Comparison of ENCODE assay signal across 11 cellular contexts in genomic region chr11:74487875-74488274, GRCh38. TPM values are rescaled to one million over a fixed set of nuclear protein-coding genes. Genes with fewer than 3 reads are reported as not detected.
A peak's percentile ranks its signal among the peaks of the same experiment; 100 is the strongest.
DNase-seq lines count a peak whose midpoint lies in the region; ATAC-seq, FAIRE-seq and TF ChIP-seq lines count a peak whose summit lies in the region.
"Had no signal": no experiment of that assay in that cellular context is flagged by ENCODE, and none has a peak within 500 bp of the region (broad histone marks: within the 10 kb centered on the region; RNA-seq: fewer than 3 reads in every experiment).

No MANE protein-coding gene starts in this region.

- no peaks in the 10 kb centered on the region for H4K20me1 ChIP-seq in keratinocyte (ENCODE audit: control insufficient read depth, extremely low read depth, insufficient read depth, low read length)

- H3K9me3 ChIP-seq in Panc1 (ENCODE audit: control insufficient read depth, insufficient read depth, low read depth, low read length), result no peaks in the 10 kb centered on the region
- H3K9me3 ChIP-seq in keratinocyte (ENCODE audit: control insufficient read depth, low read depth, low read length), result no peaks in the 10 kb centered on the region
- H3K9me3 ChIP-seq: spleen had no signal

- H3K9ac ChIP-seq in keratinocyte (ENCODE audit: control insufficient read depth, extremely low read depth, insufficient read depth, low read length), result no peak overlapping the region

- FAIRE-seq in keratinocyte (lab: Jason Lieb, UNC), result no peak
- FAIRE-seq: colon had no signal

- intact Hi-C loops in Panc1 (cut with micrococcal nuclease; ENCODE audit: unreplicated experiment), result no loop called here

- no peaks in the 10 kb centered on the region for H3K79me2 ChIP-seq in keratinocyte (ENCODE audit: control insufficient read depth, insufficient read depth, low read length)

- ATAC-seq in Panc1 (no peak), GM21447 (IDR thresholded peaks at IDR 0.05; ENCODE audit: unreplicated experiment) (no peak)
- ATAC-seq in stimulated activated naive CD8-positive, alpha-beta T cell treated with anti-CD3 and anti-CD28 coated beads, Interleukin-15, Interleukin-2, amounts not matched to agents 100 U/mL and 50 U/mL, for 24 hours, result no peak
- ATAC-seq: stimulated activated memory B cell treated with anti-CD40 and anti-IgM and Interleukin-4, amounts not matched to agents 10 μg/mL and 1 μg/mL and 100 μg/mL, for 72 hours had no signal

- BruUV-seq in Panc1 (replicated peaks; lab: Mats Ljungman, UMichigan), result no TSS peak

- DNase-seq in AG09309 (ENCODE audit: low read depth) (no peak), Panc1 (ENCODE audit: low read depth, low spot score) (no peak), keratinocyte (ENCODE audit: low read depth, low spot score) (no peak), Ammon's horn (ENCODE audit: low spot score) (no peak), caudate nucleus (lab: John Stamatoyannopoulos, UW) (no peak)
- DNase-seq in stimulated activated naive CD8-positive, alpha-beta T cell treated with anti-CD3 and anti-CD28 coated beads, Interleukin-15, Interleukin-2, amounts not matched to agents 100 U/mL and 50 U/mL, for 24 hours, result no peak
- DNase-seq: spleen had no signal

- POLR2A ChIA-PET in Panc1 (lab: Charles Lee), result no interaction called here

- H3K4me1 ChIP-seq in Panc1 (ENCODE audit: control insufficient read depth, insufficient read depth, low read length) (peaks cover 5% of the 10 kb centered on the region), keratinocyte (ENCODE audit: control insufficient read depth, extremely low read depth, insufficient read depth, low read length) (peaks cover 3% of the 10 kb centered on the region)

- no peak overlapping the region for H2AFZ ChIP-seq in keratinocyte (ENCODE audit: control insufficient read depth, low read length)

- no peak overlapping the region for H3K4me2 ChIP-seq in keratinocyte (ENCODE audit: control insufficient read depth, extremely low read depth, insufficient read depth, low read depth, low read length)

- CTCF ChIA-PET in Panc1 (lab: Charles Lee), result no interaction called here

- H3K36me3 ChIP-seq in Panc1 (ENCODE audit: control insufficient read depth, insufficient read depth, low read length) (no peaks in the 10 kb centered on the region), keratinocyte (ENCODE audit: control insufficient read depth in 2 of 2, extremely low read depth in 1 of 2, insufficient read depth in 2 of 2, low read length in 2 of 2) (no peaks in the 10 kb centered on the region)
- H3K36me3 ChIP-seq: spleen had no signal

- H3K4me3 ChIP-seq in AG09309 (ENCODE audit: control insufficient read depth, low read depth, low read length) (no peak overlapping the region), Panc1 (ENCODE audit: low read depth in 2 of 2, low read length in 2 of 2) (no peak overlapping the region), keratinocyte (ENCODE audit: control insufficient read depth in 2 of 3, extremely low read depth in 1 of 3, insufficient read depth in 2 of 3, low read depth in 1 of 3, low read length in 3 of 3) (no peak overlapping the region)
- H3K4me3 ChIP-seq: spleen had no signal

- in situ Hi-C loops in Panc1 (cut with HindIII; ENCODE audit: low pct_unique_long_range_greater_than_20kb, low sequenced_read_pairs), result no loop called here

- H3K9me1 ChIP-seq in keratinocyte (ENCODE audit: control insufficient read depth, extremely low read depth, insufficient read depth, low read length), result no peaks in the 10 kb centered on the region

- H3K27me3 ChIP-seq in Panc1 (ENCODE audit: control insufficient read depth, insufficient read depth, low read length) (no peaks in the 10 kb centered on the region; the same call in 1 of the 2 replicates), keratinocyte (ENCODE audit: control insufficient read depth, extremely low read depth, insufficient read depth, low read length) (no peaks in the 10 kb centered on the region)
- H3K27me3 ChIP-seq: spleen had no signal

- no peak overlapping the region for H3K27ac ChIP-seq in Panc1 (ENCODE audit: low read length)
- H3K27ac ChIP-seq in keratinocyte (ENCODE audit: control insufficient read depth, insufficient read depth, low read length), result no peak overlapping the region
- H3K27ac ChIP-seq in caudate nucleus (ENCODE audit: low read depth, low read length), result no peak overlapping the region
- H3K27ac ChIP-seq: spleen had no signal

- dilution Hi-C loops in keratinocyte (cut with MboI; ENCODE audit: extremely low pct_ligation_motif_present, low sequenced_read_pairs), result no loop called here

- peak; percentile 30 for TF ChIP-seq CTCF in AG09309 (IDR thresholded peaks at IDR 0.05; ENCODE audit: control insufficient read depth, insufficient read depth, low read depth, low read length, missing control alignments)
- TF ChIP-seq CTCF in GM12873 (IDR thresholded peaks at IDR 0.05; ENCODE audit: insufficient read depth, low read depth, low read length, missing control alignments), result peak; percentile 24
- TF ChIP-seq CTCF in Panc1 (IDR thresholded peaks at IDR 0.05), result peak; percentile 59
- peak in 2 of 3 experiments; percentile 28 to 68 for TF ChIP-seq CTCF in keratinocyte (optimal IDR thresholded peaks at IDR 0.05 in 1 of 3, IDR thresholded peaks at IDR 0.05 in 1 of 3, conservative IDR thresholded peaks at IDR 0.05 in 1 of 3; ENCODE audit: extremely low read depth in 1 of 3, insufficient read depth in 2 of 3, low read length in 3 of 3)

RNA-seq across cellular contexts. Expression of gene LIPT2, which starts 5.6 kb away (rescaled TPM):
- total RNA-seq in Panc1 (2021; ENCODE audit: unreplicated experiment), result 6.2 TPM
- 5.8 TPM for polyA plus RNA-seq in Panc1 (2012; ENCODE audit: insufficient read length)
- polyA plus RNA-seq in keratinocyte, result 1.2 to 2.6 TPM (median 2.3 TPM) in 3 replicates
- 0.35 TPM for polyA plus RNA-seq in keratinocyte (2011; ENCODE audit: low read depth)
- 0.82 and 1.3 TPM in 2 replicates for polyA plus RNA-seq in keratinocyte (2011; cell fraction: cytosol; rRNA removed)
- polyA plus RNA-seq in keratinocyte (2011; cell fraction: nucleus; rRNA removed), result 0.97 and 1.0 TPM in 2 replicates
- polyA plus RNA-seq in keratinocyte (2012; ENCODE audit: low replicate concordance), result 0.56 and 1.8 TPM in 2 replicates
- 1.3 to 8.3 TPM (median 5.0 TPM) in 3 replicates for polyA minus RNA-seq in keratinocyte
- polyA minus RNA-seq in keratinocyte (2011; cell fraction: cytosol; rRNA and poly(A)+ RNA removed), result not detected
- polyA minus RNA-seq in keratinocyte (2011; cell fraction: nucleus; rRNA and poly(A)+ RNA removed), result not detected in 2 replicates

RNA-seq across cellular contexts. Expression of gene KCNE3, which starts 20.5 kb away (rescaled TPM):
- total RNA-seq in Panc1 (2021; ENCODE audit: unreplicated experiment), result 0.15 TPM
- 0.67 TPM for polyA plus RNA-seq in Panc1 (2012; ENCODE audit: insufficient read length)
- not detected in 3 replicates for polyA plus RNA-seq in keratinocyte
- polyA plus RNA-seq in keratinocyte (2011; ENCODE audit: low read depth), result not detected
- not detected in 2 replicates for polyA plus RNA-seq in keratinocyte (2011; cell fraction: cytosol; rRNA removed)
- polyA plus RNA-seq in keratinocyte (2011; cell fraction: nucleus; rRNA removed), result 0.16 TPM in 1 of 2 replicates, not detected in the other
- not detected in 2 replicates for polyA plus RNA-seq in keratinocyte (2012; ENCODE audit: low replicate concordance)
- polyA minus RNA-seq in keratinocyte, result not detected in 3 replicates
- polyA minus RNA-seq in keratinocyte (2011; cell fraction: cytosol; rRNA and poly(A)+ RNA removed), result not detected
- not detected in 2 replicates for polyA minus RNA-seq in keratinocyte (2011; cell fraction: nucleus; rRNA and poly(A)+ RNA removed)
